ENCODE assay signal across 29 cellular contexts in the genomic region with DNA sequence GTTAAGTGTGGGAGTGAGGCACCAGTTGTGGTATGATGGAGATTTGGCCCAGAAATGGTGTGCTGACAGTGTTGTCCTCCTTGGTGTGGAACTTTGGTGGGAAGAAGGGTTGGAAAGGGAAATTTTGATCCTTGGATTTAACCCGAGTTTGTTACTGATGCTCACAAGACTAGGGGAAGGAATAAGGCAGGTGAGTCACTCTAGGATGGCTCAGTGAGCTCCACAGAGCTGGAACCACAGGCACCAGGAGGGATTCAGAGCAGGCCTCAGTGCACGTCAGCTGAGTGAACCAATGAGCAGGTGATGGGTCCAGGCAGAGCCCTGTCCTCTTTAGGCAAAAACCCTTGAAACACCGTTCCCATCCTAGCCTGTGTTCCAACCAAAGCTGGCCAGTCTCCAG. TPM values are rescaled to one million over a fixed set of nuclear protein-coding genes. Genes with fewer than 3 reads are reported as not detected.
DNase-seq lines count a peak whose midpoint lies in the region; ATAC-seq, FAIRE-seq and TF ChIP-seq lines count a peak whose summit lies in the region.
"Had no signal": no experiment of that assay in that cellular context is flagged by ENCODE, and none has a peak within 500 bp of the region (broad histone marks: within the 10 kb centered on the region; RNA-seq: fewer than 3 reads in every experiment).

No MANE protein-coding gene starts in this region.

- TF ChIP-seq POLR2A in HepG2 (IDR thresholded peaks at IDR 0.05; ENCODE audit: insufficient read depth in 1 of 2, low read depth in 2 of 2, low read length in 2 of 2) = no peak
- TF ChIP-seq POLR2A in right lobe of liver (IDR thresholded peaks at IDR 0.05) = no peak

- WGBS in HepG2 (ENCODE audit: low lambda C conversion rate) = 40% methylated on average over 1 of the region's 3 CpGs
- 71% methylated on average over 1 of the region's 3 CpGs for WGBS in right lobe of liver (ENCODE audit: insufficient coverage, low coverage, low lambda C conversion rate, missing lambda C conversion rate)

- no peak for FAIRE-seq in HepG2 (lab: Jason Lieb, UNC)

- no peaks in the 10 kb centered on the region for H3K9me3 ChIP-seq in HepG2 (ENCODE audit: low read length)
- H3K9me3 ChIP-seq in right lobe of liver = no peaks in the 10 kb centered on the region
- H3K9me3 ChIP-seq: BE2C, HAP-1, SJCRH30 had no signal

- H3K4me3 ChIP-seq in HepG2 (replicated peaks in 1 of 3; ENCODE audit: insufficient read depth in 1 of 3, low read depth in 2 of 3, low read length in 3 of 3) (no peak overlapping the region), right lobe of liver (no peak overlapping the region)
- H3K4me3 ChIP-seq: HAP-1, PC-9, SJCRH30 had no signal

- H3K27ac ChIP-seq in HepG2 (ENCODE audit: extremely low read length, insufficient read depth, low read length) (no peak overlapping the region), right lobe of liver (no peak overlapping the region)
- H3K27ac ChIP-seq: 22Rv1, PC-9, SJCRH30 had no signal

- no peaks in the 10 kb centered on the region for H4K20me1 ChIP-seq in HepG2 (ENCODE audit: insufficient read depth, low read length)

- no peak for DNase-seq in HepG2 (ENCODE audit: low spot score)
- DNase-seq in right lobe of liver = no peak
- peak; percentile 32 for DNase-seq in glomerular visceral epithelial cell (ENCODE audit: extremely low spot score)
- DNase-seq in nephron progenitor cell = no peak
- no peak for DNase-seq in DMS153 (lab: John Stamatoyannopoulos, UW)
- no peak for DNase-seq in NAMALWA (ENCODE audit: low spot score)
- DNase-seq in occipital lobe (lab: John Stamatoyannopoulos, UW) = no peak
- no peak for DNase-seq in NCI-H1105 (lab: John Stamatoyannopoulos, UW)
- DNase-seq: BE2C; Calu3; CD8-positive, alpha-beta memory T cell; DND-41; HFFc6; NCI-H1092; NCI-H1436 treated with DMSO at 0.1 percent for 48 hours; NCI-H2029; NCI-H446 treated with DMSO at 0.1 percent for 48 hours; NCI-H526; NCI-H82; NK-92 treated with Interleukin-12 subunit alpha and Interleukin-12 subunit beta, amount 100 ng/mL, for 24 hours; PC-9; SJCRH30 had no signal

- no peaks in the 10 kb centered on the region for H3K4me1 ChIP-seq in HepG2 (ENCODE audit: insufficient read depth, low read length)
- no peaks in the 10 kb centered on the region for H3K4me1 ChIP-seq in right lobe of liver
- H3K4me1 ChIP-seq: BE2C, HAP-1 had no signal

- H3K36me3 ChIP-seq in HepG2 (replicated peaks in 1 of 2; ENCODE audit: control insufficient read depth in 1 of 2, insufficient read depth in 2 of 2, low read length in 2 of 2) (peaks cover 6 to 13% of the 10 kb centered on the region in 2 experiments; a peak in 3 of 5 replicates), right lobe of liver (peaks cover 0 to 11% (median 0%) of the 10 kb centered on the region in 4 donors)
- H3K36me3 ChIP-seq: BE2C, HAP-1, SJCRH30 had no signal

- H3K4me3 Mint-ChIP-seq in nephron progenitor cell = no peak overlapping the region
- H3K4me3 Mint-ChIP-seq: CD8-positive, alpha-beta memory T cell; HFFc6; IgD-negative memory B cell had no signal

- no peak for TF ChIP-seq EP300 in HepG2 (IDR thresholded peaks at IDR 0.05; ENCODE audit: low read depth in 2 of 2, low read length in 2 of 2)
- no peak for TF ChIP-seq EP300 in HepG2 (CRISPR knock-in tag; IDR thresholded peaks at IDR 0.05; ENCODE audit: borderline replicate concordance)

- POLR2A ChIA-PET in HepG2 (lab: Yijun Ruan, JAX) = interaction anchor here (1.8 to 2.1 kb wide), 2 partner anchors 13 to 29 kb away, joined by 4 to 5 read pairs; a partner anchor contains a TSS

- no TSS peak for BruUV-seq in HepG2 (replicated peaks; lab: Mats Ljungman, UMichigan)

- H3K79me2 ChIP-seq in HepG2 (ENCODE audit: insufficient read depth, low read length) = no peaks in the 10 kb centered on the region

- H3K4me1 Mint-ChIP-seq in nephron progenitor cell = peaks cover 10% of the 10 kb centered on the region
- H3K4me1 Mint-ChIP-seq: CD8-positive, alpha-beta memory T cell; IgD-negative memory B cell had no signal

- H3K27me3 ChIP-seq in HepG2 (ENCODE audit: control insufficient read depth in 1 of 2, insufficient read depth in 2 of 2, low read length in 2 of 2) = 0 out of 5 replicates have a peak, but pooled peaks cover 0 to 4% of the 10 kb centered on the region in 2 experiments
- H3K27me3 ChIP-seq in right lobe of liver = no peaks in the 10 kb centered on the region
- H3K27me3 ChIP-seq: SJCRH30 had no signal

- H2AFZ ChIP-seq in HepG2 (ENCODE audit: low read length) = no peak overlapping the region
- H2AFZ ChIP-seq: PC-9 had no signal

- intact Hi-C loops in HepG2 (cut with micrococcal nuclease; ENCODE audit: unreplicated experiment) = no loop called here
- intact Hi-C loops in right lobe of liver (cut with DNase I) = no loop called here

- ATAC-seq in HepG2 (no peak), right lobe of liver (no peak)
- ATAC-seq: Right ventricle myocardium inferior, SK-N-SH treated with all-trans-retinoic acid at 6 μM for 48 hours had no signal

- H3K36me3 Mint-ChIP-seq in nephron progenitor cell (ENCODE audit: low read depth) = no peaks in the 10 kb centered on the region
- H3K36me3 Mint-ChIP-seq: CD14-positive monocyte; CD8-positive, alpha-beta memory T cell had no signal

- TF ChIP-seq RAD21 in HepG2 (CRISPR knock-in tag; IDR thresholded peaks at IDR 0.05) = no peak

- in situ Hi-C loops in HepG2 (cut with HindIII; ENCODE audit: extremely low pct_ligation_motif_present, low pct_unique_long_range_greater_than_20kb) = no loop called here

- CTCF ChIA-PET in HepG2 (lab: Yijun Ruan, JAX; ENCODE audit: low intra/inter-chr PET ratio, low total read pairs) = no interaction called here

- peak overlapping the region; percentile 43 for H3K27ac Mint-ChIP-seq in nephron progenitor cell
- H3K27ac Mint-ChIP-seq: CD8-positive, alpha-beta memory T cell; HFFc6; IgD-negative memory B cell had no signal

- no peak overlapping the region for H3K9ac ChIP-seq in HepG2 (ENCODE audit: insufficient read depth, low read depth, low read length)

- H3K9me3 Mint-ChIP-seq in nephron progenitor cell = no peaks in the 10 kb centered on the region
- H3K9me3 Mint-ChIP-seq: CD8-positive, alpha-beta memory T cell; HFFc6; IgD-negative memory B cell had no signal

- H3K27me3 Mint-ChIP-seq in nephron progenitor cell (ENCODE audit: low read depth, poor library complexity) = peaks cover 7% of the 10 kb centered on the region

- TF ChIP-seq CTCF in HepG2 (CRISPR knock-in tag; IDR thresholded peaks at IDR 0.05) = no peak
- TF ChIP-seq CTCF in right lobe of liver (IDR thresholded peaks at IDR 0.05) = no peak
- TF ChIP-seq CTCF in nephron progenitor cell (IDR thresholded peaks at IDR 0.05) = no peak

- H3K4me2 ChIP-seq in HepG2 (ENCODE audit: low read depth, low read length) = no peak overlapping the region
- H3K4me2 ChIP-seq: PC-9 had no signal

RNA-seq across cellular contexts. Expression of a gene that starts 11.4 kb away (rescaled TPM):
- 3.4 and 22.2 TPM in 2 replicates for total RNA-seq in HepG2 (2016; rRNA removed; fragmentation: Illumina TruSeq; extraction: Trizol)
- total RNA-seq in HepG2 (2016; cell fraction: cytosol; rRNA removed; fragmentation: Illumina TruSeq; extraction: Trizol; ENCODE audit: low read depth) = 16.0 and 17.2 TPM in 2 replicates
- total RNA-seq in HepG2 (2016; cell fraction: insoluble cytoplasmic fraction; rRNA removed; fragmentation: Illumina TruSeq; extraction: Trizol) = 2.6 and 23.2 TPM in 2 replicates
- 2.9 and 4.1 TPM in 2 replicates for total RNA-seq in HepG2 (2016; cell fraction: membrane; rRNA removed; fragmentation: Illumina TruSeq; extraction: Trizol)
- 31.4 and 33.6 TPM in 2 replicates for total RNA-seq in HepG2 (2016; cell fraction: nucleus; rRNA removed; fragmentation: Illumina TruSeq; extraction: Trizol)
- polyA plus RNA-seq in HepG2 (2011; rRNA removed) = 35.2 and 59.2 TPM in 2 replicates
- 5.2 and 6.9 TPM in 2 replicates for polyA plus RNA-seq in HepG2 (2011; cell fraction: cytosol; rRNA removed)
- polyA plus RNA-seq in HepG2 (2011; cell fraction: nucleus; rRNA removed) = 977 and 1,005 TPM in 2 replicates
- 28.8 and 40.2 TPM in 2 replicates for polyA plus RNA-seq in HepG2 (2012)
- polyA plus RNA-seq in HepG2 (2016; cell fraction: cytosol; fragmentation: Illumina TruSeq; extraction: Trizol; ENCODE audit: low read depth) = 0.42 and 0.59 TPM in 2 replicates
- 2.7 and 3.7 TPM in 2 replicates for polyA plus RNA-seq in HepG2 (2016; cell fraction: insoluble cytoplasmic fraction; fragmentation: Illumina TruSeq; extraction: Trizol; ENCODE audit: low read depth)
- polyA plus RNA-seq in HepG2 (2016; cell fraction: membrane; fragmentation: Illumina TruSeq; extraction: Trizol; ENCODE audit: low read depth) = 1.1 and 1.5 TPM in 2 replicates
- polyA plus RNA-seq in HepG2 (2016; cell fraction: nucleus; fragmentation: Illumina TruSeq; extraction: Trizol; ENCODE audit: insufficient read depth, low read depth) = 155 and 159 TPM in 2 replicates
- 1.3 and 22.4 TPM in 2 replicates for polyA minus RNA-seq in HepG2 (2011; rRNA and poly(A)+ RNA removed; ENCODE audit: low replicate concordance)
- polyA minus RNA-seq in HepG2 (2011; cell fraction: cytosol; rRNA and poly(A)+ RNA removed) = 3.4 and 5.3 TPM in 2 replicates
- polyA minus RNA-seq in HepG2 (2011; cell fraction: nucleus; rRNA and poly(A)+ RNA removed) = 74.3 and 78.8 TPM in 2 replicates
- total RNA-seq in right lobe of liver = 10 to 100 TPM; 19.5 to 97.2 (median 64.8) TPM
- 11.4 TPM for total RNA-seq in occipital lobe
- total RNA-seq: Calu3, PC-9, RPMI7951 had no signal
- polyA plus RNA-seq: CD14-positive monocyte; CD8-positive, alpha-beta memory T cell; IgD-negative memory B cell had no signal

RNA-seq across cellular contexts. Expression of a gene that starts 13.3 kb away (rescaled TPM):
- total RNA-seq in HepG2 (2016; rRNA removed; fragmentation: Illumina TruSeq; extraction: Trizol) = 2.8 and 2.9 TPM in 2 replicates
- total RNA-seq in HepG2 (2016; cell fraction: cytosol; rRNA removed; fragmentation: Illumina TruSeq; extraction: Trizol; ENCODE audit: low read depth) = 2.6 and 3.9 TPM in 2 replicates
- total RNA-seq in HepG2 (2016; cell fraction: insoluble cytoplasmic fraction; rRNA removed; fragmentation: Illumina TruSeq; extraction: Trizol) = 2.3 and 2.8 TPM in 2 replicates
- total RNA-seq in HepG2 (2016; cell fraction: membrane; rRNA removed; fragmentation: Illumina TruSeq; extraction: Trizol) = 5.2 and 5.5 TPM in 2 replicates
- 2.5 and 4.7 TPM in 2 replicates for total RNA-seq in HepG2 (2016; cell fraction: nucleus; rRNA removed; fragmentation: Illumina TruSeq; extraction: Trizol)
- polyA plus RNA-seq in HepG2 (2011; rRNA removed) = 4.7 and 4.8 TPM in 2 replicates
- polyA plus RNA-seq in HepG2 (2011; cell fraction: cytosol; rRNA removed) = 4.9 and 5.7 TPM in 2 replicates
- 7.5 and 7.9 TPM in 2 replicates for polyA plus RNA-seq in HepG2 (2011; cell fraction: nucleus; rRNA removed)
- polyA plus RNA-seq in HepG2 (2012) = 7.3 and 8.9 TPM in 2 replicates
- polyA plus RNA-seq in HepG2 (2016; cell fraction: cytosol; fragmentation: Illumina TruSeq; extraction: Trizol; ENCODE audit: low read depth) = 7.6 and 11.0 TPM in 2 replicates
- polyA plus RNA-seq in HepG2 (2016; cell fraction: insoluble cytoplasmic fraction; fragmentation: Illumina TruSeq; extraction: Trizol; ENCODE audit: low read depth) = 7.4 and 10.7 TPM in 2 replicates
- polyA plus RNA-seq in HepG2 (2016; cell fraction: membrane; fragmentation: Illumina TruSeq; extraction: Trizol; ENCODE audit: low read depth) = 17.1 and 18.8 TPM in 2 replicates
- polyA plus RNA-seq in HepG2 (2016; cell fraction: nucleus; fragmentation: Illumina TruSeq; extraction: Trizol; ENCODE audit: insufficient read depth, low read depth) = 13.0 and 14.1 TPM in 2 replicates
- 0.61 and 6.7 TPM in 2 replicates for polyA minus RNA-seq in HepG2 (2011; rRNA and poly(A)+ RNA removed; ENCODE audit: low replicate concordance)
- 3.9 and 5.5 TPM in 2 replicates for polyA minus RNA-seq in HepG2 (2011; cell fraction: cytosol; rRNA and poly(A)+ RNA removed)
- polyA minus RNA-seq in HepG2 (2011; cell fraction: nucleus; rRNA and poly(A)+ RNA removed) = 4.0 and 4.8 TPM in 2 replicates
- 10 to 100 TPM in 3 of 6 experiments, 1 to 10 TPM in 3; 8.2 to 12.1 (median 10.5) TPM for total RNA-seq in right lobe of liver
- not detected for total RNA-seq in occipital lobe
- total RNA-seq: Calu3; CD8-positive, alpha-beta memory T cell; HFFc6; PC-9; RPMI7951 had no signal
- polyA plus RNA-seq: CD14-positive monocyte; CD8-positive, alpha-beta memory T cell had no signal

RNA-seq across cellular contexts. Expression of a gene that starts 29.8 kb away (rescaled TPM):
- 109 and 118 TPM in 2 replicates for total RNA-seq in HepG2 (2016; rRNA removed; fragmentation: Illumina TruSeq; extraction: Trizol)
- 85.0 and 90.2 TPM in 2 replicates for total RNA-seq in HepG2 (2016; cell fraction: cytosol; rRNA removed; fragmentation: Illumina TruSeq; extraction: Trizol; ENCODE audit: low read depth)
- total RNA-seq in HepG2 (2016; cell fraction: insoluble cytoplasmic fraction; rRNA removed; fragmentation: Illumina TruSeq; extraction: Trizol) = 113 and 114 TPM in 2 replicates
- 110 and 111 TPM in 2 replicates for total RNA-seq in HepG2 (2016; cell fraction: membrane; rRNA removed; fragmentation: Illumina TruSeq; extraction: Trizol)
- 97.2 and 98.4 TPM in 2 replicates for total RNA-seq in HepG2 (2016; cell fraction: nucleus; rRNA removed; fragmentation: Illumina TruSeq; extraction: Trizol)
- 165 and 194 TPM in 2 replicates for polyA plus RNA-seq in HepG2 (2011; rRNA removed)
- polyA plus RNA-seq in HepG2 (2011; cell fraction: cytosol; rRNA removed) = 159 and 209 TPM in 2 replicates
- polyA plus RNA-seq in HepG2 (2011; cell fraction: nucleus; rRNA removed) = 292 and 351 TPM in 2 replicates
- polyA plus RNA-seq in HepG2 (2012) = 85.4 and 92.7 TPM in 2 replicates
- 70.3 and 83.0 TPM in 2 replicates for polyA plus RNA-seq in HepG2 (2016; cell fraction: cytosol; fragmentation: Illumina TruSeq; extraction: Trizol; ENCODE audit: low read depth)
- polyA plus RNA-seq in HepG2 (2016; cell fraction: insoluble cytoplasmic fraction; fragmentation: Illumina TruSeq; extraction: Trizol; ENCODE audit: low read depth) = 116 and 125 TPM in 2 replicates
- polyA plus RNA-seq in HepG2 (2016; cell fraction: membrane; fragmentation: Illumina TruSeq; extraction: Trizol; ENCODE audit: low read depth) = 90.4 and 98.9 TPM in 2 replicates
- polyA plus RNA-seq in HepG2 (2016; cell fraction: nucleus; fragmentation: Illumina TruSeq; extraction: Trizol; ENCODE audit: insufficient read depth, low read depth) = 259 and 265 TPM in 2 replicates
- polyA minus RNA-seq in HepG2 (2011; rRNA and poly(A)+ RNA removed; ENCODE audit: low replicate concordance) = 73.2 and 182 TPM in 2 replicates
- polyA minus RNA-seq in HepG2 (2011; cell fraction: cytosol; rRNA and poly(A)+ RNA removed) = 38.2 and 41.4 TPM in 2 replicates
- 89.4 and 96.7 TPM in 2 replicates for polyA minus RNA-seq in HepG2 (2011; cell fraction: nucleus; rRNA and poly(A)+ RNA removed)
- 10 to 100 TPM; 27.4 to 65.7 (median 35.3) TPM for total RNA-seq in right lobe of liver
- 27.6 TPM for total RNA-seq in occipital lobe

RNA-seq across cellular contexts. Expression of a gene that starts 29.9 kb away (rescaled TPM):
- total RNA-seq in HepG2 (2016; rRNA removed; fragmentation: Illumina TruSeq; extraction: Trizol) (5.2 and 13.5 TPM in 2 replicates), right lobe of liver (1 to 10 TPM; 1.8 to 2.9 (median 2.5) TPM), occipital lobe (8.4 TPM)
- total RNA-seq in HepG2 (2016; cell fraction: cytosol; rRNA removed; fragmentation: Illumina TruSeq; extraction: Trizol; ENCODE audit: low read depth) = 6.6 and 7.6 TPM in 2 replicates
- total RNA-seq in HepG2 (2016; cell fraction: insoluble cytoplasmic fraction; rRNA removed; fragmentation: Illumina TruSeq; extraction: Trizol) = 3.5 and 14.3 TPM in 2 replicates
- total RNA-seq in HepG2 (2016; cell fraction: membrane; rRNA removed; fragmentation: Illumina TruSeq; extraction: Trizol) = 5.6 and 6.9 TPM in 2 replicates
- total RNA-seq in HepG2 (2016; cell fraction: nucleus; rRNA removed; fragmentation: Illumina TruSeq; extraction: Trizol) = 19.4 and 22.0 TPM in 2 replicates
- polyA plus RNA-seq in HepG2 (2011; rRNA removed) = 11.4 and 14.3 TPM in 2 replicates
- polyA plus RNA-seq in HepG2 (2011; cell fraction: cytosol; rRNA removed) = 5.5 and 6.4 TPM in 2 replicates
- 41.8 and 47.0 TPM in 2 replicates for polyA plus RNA-seq in HepG2 (2011; cell fraction: nucleus; rRNA removed)
- polyA plus RNA-seq in HepG2 (2012) = 5.4 and 6.1 TPM in 2 replicates
- 2.0 and 2.6 TPM in 2 replicates for polyA plus RNA-seq in HepG2 (2016; cell fraction: cytosol; fragmentation: Illumina TruSeq; extraction: Trizol; ENCODE audit: low read depth)
- polyA plus RNA-seq in HepG2 (2016; cell fraction: insoluble cytoplasmic fraction; fragmentation: Illumina TruSeq; extraction: Trizol; ENCODE audit: low read depth) = 4.8 and 5.5 TPM in 2 replicates
- 3.7 and 4.4 TPM in 2 replicates for polyA plus RNA-seq in HepG2 (2016; cell fraction: membrane; fragmentation: Illumina TruSeq; extraction: Trizol; ENCODE audit: low read depth)
- polyA plus RNA-seq in HepG2 (2016; cell fraction: nucleus; fragmentation: Illumina TruSeq; extraction: Trizol; ENCODE audit: insufficient read depth, low read depth) = 50.3 and 58.1 TPM in 2 replicates
- 29.7 and 47.2 TPM in 2 replicates for polyA minus RNA-seq in HepG2 (2011; rRNA and poly(A)+ RNA removed; ENCODE audit: low replicate concordance)
- polyA minus RNA-seq in HepG2 (2011; cell fraction: cytosol; rRNA and poly(A)+ RNA removed) = 5.3 and 6.0 TPM in 2 replicates
- polyA minus RNA-seq in HepG2 (2011; cell fraction: nucleus; rRNA and poly(A)+ RNA removed) = 26.4 and 31.7 TPM in 2 replicates

RNA-seq across cellular contexts. Expression of a gene that starts 53.9 kb away (rescaled TPM):
- total RNA-seq in HepG2 (2016; rRNA removed; fragmentation: Illumina TruSeq; extraction: Trizol) (7.4 and 9.3 TPM in 2 replicates), right lobe of liver (1 to 10 TPM; 2.4 to 6.5 (median 3.1) TPM), occipital lobe (61.6 TPM)
- 2.3 and 2.5 TPM in 2 replicates for total RNA-seq in HepG2 (2016; cell fraction: cytosol; rRNA removed; fragmentation: Illumina TruSeq; extraction: Trizol; ENCODE audit: low read depth)
- 4.8 and 8.7 TPM in 2 replicates for total RNA-seq in HepG2 (2016; cell fraction: insoluble cytoplasmic fraction; rRNA removed; fragmentation: Illumina TruSeq; extraction: Trizol)
- 7.8 and 8.3 TPM in 2 replicates for total RNA-seq in HepG2 (2016; cell fraction: membrane; rRNA removed; fragmentation: Illumina TruSeq; extraction: Trizol)
- total RNA-seq in HepG2 (2016; cell fraction: nucleus; rRNA removed; fragmentation: Illumina TruSeq; extraction: Trizol) = 4.4 and 6.5 TPM in 2 replicates
- polyA plus RNA-seq in HepG2 (2011; rRNA removed) = 9.2 and 14.1 TPM in 2 replicates
- polyA plus RNA-seq in HepG2 (2011; cell fraction: cytosol; rRNA removed) = 11.9 and 16.8 TPM in 2 replicates
- 23.9 and 25.8 TPM in 2 replicates for polyA plus RNA-seq in HepG2 (2011; cell fraction: nucleus; rRNA removed)
- 5.8 and 9.8 TPM in 2 replicates for polyA plus RNA-seq in HepG2 (2012)
- polyA plus RNA-seq in HepG2 (2016; cell fraction: cytosol; fragmentation: Illumina TruSeq; extraction: Trizol; ENCODE audit: low read depth) = 2.3 and 3.2 TPM in 2 replicates
- polyA plus RNA-seq in HepG2 (2016; cell fraction: insoluble cytoplasmic fraction; fragmentation: Illumina TruSeq; extraction: Trizol; ENCODE audit: low read depth) = 5.3 and 7.8 TPM in 2 replicates
- 5.7 and 5.8 TPM in 2 replicates for polyA plus RNA-seq in HepG2 (2016; cell fraction: membrane; fragmentation: Illumina TruSeq; extraction: Trizol; ENCODE audit: low read depth)
- polyA plus RNA-seq in HepG2 (2016; cell fraction: nucleus; fragmentation: Illumina TruSeq; extraction: Trizol; ENCODE audit: insufficient read depth, low read depth) = 12.3 and 13.4 TPM in 2 replicates
- polyA minus RNA-seq in HepG2 (2011; rRNA and poly(A)+ RNA removed; ENCODE audit: low replicate concordance) = 22.1 and 24.2 TPM in 2 replicates
- polyA minus RNA-seq in HepG2 (2011; cell fraction: cytosol; rRNA and poly(A)+ RNA removed) = 7.0 and 7.3 TPM in 2 replicates
- 7.0 and 9.2 TPM in 2 replicates for polyA minus RNA-seq in HepG2 (2011; cell fraction: nucleus; rRNA and poly(A)+ RNA removed)
